ENCODE assay signal across 8 cellular contexts in genomic region chr14:78933948-78934524, GRCh38.
DNase-seq lines count a peak whose midpoint lies in the region; ATAC-seq lines count a peak whose summit lies in the region.

No MANE protein-coding gene starts in this region.

- H3K9me3 Mint-ChIP-seq in activated CD4-positive, alpha-beta T cell treated with anti-CD3 and anti-CD28 coated beads, Interleukin-2, amount 10 ng/mL, durations not matched to agents 24 days and 14 days: no peaks in the 10 kb centered on the region
- peaks cover 3% of the 10 kb centered on the region for H3K9me3 Mint-ChIP-seq in activated CD4-positive, alpha-beta memory T cell treated with anti-CD3 and anti-CD28 coated beads, Interleukin-2, amount 10 ng/mL, durations not matched to agents 7 days and 5 days

- H3K4me1 Mint-ChIP-seq in activated CD4-positive, alpha-beta T cell treated with anti-CD3 and anti-CD28 coated beads, Interleukin-2, amount 10 ng/mL, durations not matched to agents 24 days and 14 days: no peaks in the 10 kb centered on the region
- H3K4me1 Mint-ChIP-seq in activated CD4-positive, alpha-beta memory T cell treated with anti-CD3 and anti-CD28 coated beads, Interleukin-2, amount 10 ng/mL, durations not matched to agents 7 days and 5 days: no peaks in the 10 kb centered on the region

- no peak overlapping the region for H3K4me3 Mint-ChIP-seq in activated CD4-positive, alpha-beta T cell treated with anti-CD3 and anti-CD28 coated beads, Interleukin-2, amount 10 ng/mL, durations not matched to agents 24 days and 14 days
- no peak overlapping the region for H3K4me3 Mint-ChIP-seq in activated CD4-positive, alpha-beta memory T cell treated with anti-CD3 and anti-CD28 coated beads, Interleukin-2, amount 10 ng/mL, durations not matched to agents 7 days and 5 days

- CTCF ChIA-PET in activated CD4-positive, alpha-beta memory T cell treated with anti-CD3 and anti-CD28 coated beads, Interleukin-2, amount 10 ng/mL, durations not matched to agents 7 days and 5 days (lab: Charles Lee): interaction anchor here (0.7 to 1.4 kb wide), 13 partner anchors 9 to 1653 kb away, joined by 3 to 8 read pairs (median 3); no protein-coding TSS in a partner anchor

- H3K36me3 Mint-ChIP-seq in activated CD4-positive, alpha-beta T cell treated with anti-CD3 and anti-CD28 coated beads, Interleukin-2, amount 10 ng/mL, durations not matched to agents 24 days and 14 days (ENCODE audit: low read depth): no peaks in the 10 kb centered on the region
- no peaks in the 10 kb centered on the region for H3K36me3 Mint-ChIP-seq in activated CD4-positive, alpha-beta memory T cell treated with anti-CD3 and anti-CD28 coated beads, Interleukin-2, amount 10 ng/mL, durations not matched to agents 7 days and 5 days (ENCODE audit: low read depth)

- no peaks in the 10 kb centered on the region for H3K36me3 ChIP-seq in H7 (replicated peaks; ENCODE audit: control insufficient read depth, insufficient read depth, low read length)

- no peak overlapping the region for H3K27ac Mint-ChIP-seq in activated CD4-positive, alpha-beta T cell treated with anti-CD3 and anti-CD28 coated beads, Interleukin-2, amount 10 ng/mL, durations not matched to agents 24 days and 14 days
- H3K27ac Mint-ChIP-seq in activated CD4-positive, alpha-beta memory T cell treated with anti-CD3 and anti-CD28 coated beads, Interleukin-2, amount 10 ng/mL, durations not matched to agents 7 days and 5 days: no peak overlapping the region

- no peaks in the 10 kb centered on the region for H3K27me3 Mint-ChIP-seq in activated CD4-positive, alpha-beta T cell treated with anti-CD3 and anti-CD28 coated beads, Interleukin-2, amount 10 ng/mL, durations not matched to agents 24 days and 14 days
- H3K27me3 Mint-ChIP-seq in activated CD4-positive, alpha-beta memory T cell treated with anti-CD3 and anti-CD28 coated beads, Interleukin-2, amount 10 ng/mL, durations not matched to agents 7 days and 5 days: no peaks in the 10 kb centered on the region

- intact Hi-C loops in activated CD4-positive, alpha-beta T cell treated with anti-CD3 and anti-CD28 coated beads, Interleukin-2, amount 10 ng/mL, durations not matched to agents 24 days and 14 days (cut with micrococcal nuclease): no loop called here

- H3K27me3 ChIP-seq in H7 (ENCODE audit: control insufficient read depth, insufficient read depth, low read length): no peaks in the 10 kb centered on the region

- ATAC-seq in GM18520 (IDR thresholded peaks at IDR 0.05; ENCODE audit: unreplicated experiment) (no peak), GM18861 (IDR thresholded peaks at IDR 0.05; ENCODE audit: unreplicated experiment) (no peak)

- POLR2A ChIA-PET in activated CD4-positive, alpha-beta memory T cell treated with anti-CD3 and anti-CD28 coated beads, Interleukin-2, amount 10 ng/mL, durations not matched to agents 7 days and 5 days (lab: Charles Lee): no interaction called here

- DNase-seq in Ammon's horn (ENCODE audit: low spot score) (peak; percentile 28), H7 (peak; percentile 29), RKO (ENCODE audit: low spot score) (peak; percentile 18), globus pallidus (ENCODE audit: low spot score) (peak; percentile 26)
- DNase-seq in activated CD4-positive, alpha-beta T cell treated with anti-CD3 and anti-CD28 coated beads, Interleukin-2, amount 10 ng/mL, durations not matched to agents 24 days and 14 days: no peak
- DNase-seq in activated CD4-positive, alpha-beta memory T cell treated with anti-CD3 and anti-CD28 coated beads, Interleukin-2, amount 10 ng/mL, durations not matched to agents 7 days and 5 days: no peak

- no peak overlapping the region for H3K4me3 ChIP-seq in H7 (ENCODE audit: insufficient read depth, low read depth, low read length)

Comparison
In these comparisons a context has a peak if more than half of its experiments do, and no peak if none do; other contexts are left out.
1. DNase-seq: peak in Ammon's horn (single experiment), H7 (single experiment), RKO (single experiment) and globus pallidus (single experiment); none in activated CD4-positive, alpha-beta T cell treated with anti-CD3 and anti-CD28 coated beads, Interleukin-2, amount 10 ng/mL, durations not matched to agents 24 days and 14 days (single experiment) and activated CD4-positive, alpha-beta memory T cell treated with anti-CD3 and anti-CD28 coated beads, Interleukin-2, amount 10 ng/mL, durations not matched to agents 7 days and 5 days (single experiment).